In the genomic region with DNA sequence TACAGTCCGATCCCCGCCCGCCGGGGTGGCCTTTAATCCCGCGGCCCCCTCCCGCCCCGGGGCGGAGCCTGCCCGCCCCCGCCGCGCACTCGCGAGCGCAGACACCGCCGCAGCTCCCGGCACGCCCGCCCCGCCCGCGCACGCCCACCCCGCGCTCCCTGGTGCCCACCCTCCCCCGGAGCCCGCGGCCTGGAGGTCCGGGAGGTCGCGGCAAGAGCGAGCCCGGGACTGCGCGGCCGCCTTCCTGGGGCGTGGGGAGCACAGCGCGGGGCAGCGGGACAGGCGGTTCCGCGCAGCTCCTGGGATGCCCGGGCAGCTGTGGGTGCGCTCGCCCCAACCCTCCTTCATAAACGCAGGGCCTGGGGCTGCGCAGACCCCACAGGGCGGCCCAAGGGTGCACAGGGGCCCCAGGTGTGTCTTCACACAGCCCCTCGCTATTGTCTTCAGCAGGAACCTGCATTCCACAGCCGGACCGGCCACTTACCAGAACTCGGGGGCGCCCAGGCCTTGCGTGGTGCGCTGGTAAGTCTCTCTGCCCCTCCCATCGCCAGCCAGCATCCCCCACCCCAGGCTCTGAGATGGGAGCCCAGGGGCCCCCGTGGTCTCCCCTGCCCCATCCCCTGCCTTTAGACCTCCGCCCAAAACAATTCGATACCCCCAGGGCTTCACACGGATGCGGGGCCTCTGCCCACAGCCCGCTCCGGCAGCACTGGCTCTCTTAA, we compare ENCODE assay signal across 13 cellular contexts. TPM values are rescaled to one million over a fixed set of nuclear protein-coding genes. Genes with fewer than 3 reads are reported as not detected.
DNase-seq lines count a peak whose midpoint lies in the region; ATAC-seq and TF ChIP-seq lines count a peak whose summit lies in the region.
"Had no signal": no experiment of that assay in that cellular context is flagged by ENCODE, and none has a peak within 500 bp of the region (broad histone marks: within the 10 kb centered on the region; RNA-seq: fewer than 3 reads in every experiment).

A gene (minus strand): TSS at position 8 of the 722 bp plus-strand sequence.

- intact Hi-C loops in activated naive CD4-positive, alpha-beta T cell treated with anti-CD3 and anti-CD28 coated beads for 36 hours (cut with micrococcal nuclease) = no loop called here

- no peak for TF ChIP-seq CTCF in nephron (IDR thresholded peaks at IDR 0.05; ENCODE audit: unreplicated experiment in 3 of 3)

- no peak for ATAC-seq in effector memory CD8-positive, alpha-beta T cell (replicated peaks)

- H3K27me3 ChIP-seq in ACC112 (ENCODE audit: insufficient read depth, low read length) (peaks cover 91% of the 10 kb centered on the region), HUES48 (ENCODE audit: control insufficient read depth, insufficient read depth, low read length) (peaks cover 85% of the 10 kb centered on the region)

- H3K36me3 ChIP-seq in ACC112 (ENCODE audit: insufficient read depth, low read length) (no peaks in the 10 kb centered on the region), HUES48 (ENCODE audit: control insufficient read depth, insufficient read depth, low read length) (no peaks in the 10 kb centered on the region)
- H3K36me3 ChIP-seq: neutrophil, thoracic aorta had no signal

- DNase-seq in effector memory CD8-positive, alpha-beta T cell = no peak
- DNase-seq in retina (no peak), DMS153 treated with DMSO at 0.1 percent for 48 hours (lab: John Stamatoyannopoulos, UW; ENCODE audit: unreplicated experiment) (no peak), HUDEP-2 (lab: John Stamatoyannopoulos, UW; ENCODE audit: unreplicated experiment in 76 of 76) (no peak)
- no peak for DNase-seq in activated naive CD4-positive, alpha-beta T cell treated with anti-CD3 and anti-CD28 coated beads for 36 hours
- DNase-seq: activated effector memory CD4-positive, alpha-beta T cell treated with anti-CD3 and anti-CD28 coated beads, Interleukin-2, amount 50 U/mL, for 16 hours; effector CD8-positive, alpha-beta T cell; stimulated activated CD4-positive, alpha-beta T cell treated with anti-CD3 and anti-CD28 coated beads, Interleukin-4, amount 100 ng/mL, for 24 hours had no signal

- no peaks in the 10 kb centered on the region for H3K9me3 ChIP-seq in HUES48 (ENCODE audit: control insufficient read depth, insufficient read depth, low read length)
- H3K9me3 ChIP-seq: neutrophil, thoracic aorta had no signal

- no peak within 1 kb of the TSS for H3K27ac Mint-ChIP-seq in effector memory CD8-positive, alpha-beta T cell
- no peak within 1 kb of the TSS for H3K27ac Mint-ChIP-seq in nephron
- no peak within 1 kb of the TSS for H3K27ac Mint-ChIP-seq in activated naive CD4-positive, alpha-beta T cell treated with anti-CD3 and anti-CD28 coated beads for 36 hours

- no peak within 1 kb of the TSS for H3K9ac ChIP-seq in HUES48 (ENCODE audit: low read depth, low read length)

- peaks cover 54 to 81% of the 10 kb centered on the region in 2 donors for H3K27me3 Mint-ChIP-seq in effector memory CD8-positive, alpha-beta T cell
- peaks cover 76% of the 10 kb centered on the region for H3K27me3 Mint-ChIP-seq in nephron (ENCODE audit: low read depth)
- H3K27me3 Mint-ChIP-seq in activated naive CD4-positive, alpha-beta T cell treated with anti-CD3 and anti-CD28 coated beads for 36 hours (ENCODE audit: low read depth) = peaks cover 53% of the 10 kb centered on the region

- peak within 1 kb of the TSS; percentile 14 for H2AFZ ChIP-seq in ACC112 (ENCODE audit: low read length, unreplicated experiment)

- H3K9me3 Mint-ChIP-seq in effector memory CD8-positive, alpha-beta T cell = no peaks in the 10 kb centered on the region
- peaks cover 3% of the 10 kb centered on the region for H3K9me3 Mint-ChIP-seq in nephron
- H3K9me3 Mint-ChIP-seq in activated naive CD4-positive, alpha-beta T cell treated with anti-CD3 and anti-CD28 coated beads for 36 hours = no peaks in the 10 kb centered on the region

- peaks cover 18 to 26% of the 10 kb centered on the region in 2 donors for H3K4me1 Mint-ChIP-seq in effector memory CD8-positive, alpha-beta T cell (ENCODE audit: low read depth in 2 of 2)
- peaks cover 14% of the 10 kb centered on the region for H3K4me1 Mint-ChIP-seq in nephron
- peaks cover 32% of the 10 kb centered on the region for H3K4me1 Mint-ChIP-seq in activated naive CD4-positive, alpha-beta T cell treated with anti-CD3 and anti-CD28 coated beads for 36 hours (ENCODE audit: low read depth)

- CTCF ChIA-PET in activated naive CD4-positive, alpha-beta T cell treated with anti-CD3 and anti-CD28 coated beads for 36 hours (lab: Charles Lee) = no interaction called here

- H3K4me3 Mint-ChIP-seq in effector memory CD8-positive, alpha-beta T cell = peak within 1 kb of the TSS; percentile 49 to 64
- H3K4me3 Mint-ChIP-seq in nephron = peak within 1 kb of the TSS; percentile 74 to 79 (median 79)
- no peak within 1 kb of the TSS for H3K4me3 Mint-ChIP-seq in activated naive CD4-positive, alpha-beta T cell treated with anti-CD3 and anti-CD28 coated beads for 36 hours

- peaks cover 2% of the 10 kb centered on the region for H3K36me3 Mint-ChIP-seq in effector memory CD8-positive, alpha-beta T cell (ENCODE audit: insufficient read depth)
- H3K36me3 Mint-ChIP-seq in nephron (ENCODE audit: low read depth) = no peaks in the 10 kb centered on the region
- no peaks in the 10 kb centered on the region for H3K36me3 Mint-ChIP-seq in activated naive CD4-positive, alpha-beta T cell treated with anti-CD3 and anti-CD28 coated beads for 36 hours (ENCODE audit: low read depth)

- no peaks in the 10 kb centered on the region for H3K79me2 ChIP-seq in ACC112 (ENCODE audit: control insufficient read depth, insufficient read depth, low read length, unreplicated experiment)

- peak within 1 kb of the TSS; percentile 37; the same call in 1 of the 2 replicates for H3K4me3 ChIP-seq in ACC112 (ENCODE audit: low read depth, low read length)
- peak within 1 kb of the TSS; percentile 50; the same call in 1 of the 2 replicates for H3K4me3 ChIP-seq in HUES48 (ENCODE audit: low read depth, low read length)
- H3K4me3 ChIP-seq: thoracic aorta had no signal

- H3K27ac ChIP-seq in ACC112 (ENCODE audit: low read depth, low read length) (no peak within 1 kb of the TSS), HUES48 (ENCODE audit: low read depth, low read length) (no peak within 1 kb of the TSS)
- H3K27ac ChIP-seq: neutrophil, thoracic aorta had no signal

- H3K4me1 ChIP-seq in ACC112 (ENCODE audit: control insufficient read depth, insufficient read depth, low read length, unreplicated experiment) = no peaks in the 10 kb centered on the region
- H3K4me1 ChIP-seq in HUES48 (ENCODE audit: control insufficient read depth, insufficient read depth, low read length) = peaks cover 7% of the 10 kb centered on the region; the same call in 1 of the 2 replicates

RNA-seq across cellular contexts. Expression of the gene that starts here (rescaled TPM):
- total RNA-seq in activated naive CD4-positive, alpha-beta T cell treated with anti-CD3 and anti-CD28 coated beads for 36 hours = 1 to 10 TPM; 1.6 to 2.3 TPM
